Comparison of ENCODE assay signal across 29 cellular contexts in genomic region chr9:85089188-85089969, GRCh38.
"Had no signal": no experiment of that assay in that cellular context is flagged by ENCODE, and none has a peak within 500 bp of the region (broad histone marks: within the 10 kb centered on the region; RNA-seq: fewer than 3 reads in every experiment).

No MANE protein-coding gene starts in this region.

- DNase-seq: activated B cell treated with CpG ODN at 0.5 μM for 24 hours; activated CD4-positive, alpha-beta T cell treated with anti-CD3 and anti-CD28 coated beads, Interleukin-2, amount 50 U/mL, for 1 hour; activated CD8-positive, alpha-beta T cell treated with anti-CD3 and anti-CD28 coated beads for 36 hours; activated effector memory CD4-positive, alpha-beta T cell treated with anti-CD3 and anti-CD28 coated beads, Interleukin-2, amount 50 U/mL, for 16 hours; activated naive CD4-positive, alpha-beta T cell treated with anti-CD3 and anti-CD28 coated beads for 36 hours; activated naive CD8-positive, alpha-beta T cell treated with anti-CD3 and anti-CD28 coated beads for 36 hours; activated T-cell treated with anti-CD3 and anti-CD28 coated beads for 4 hours; adrenal gland; aorta; body of pancreas; cerebellar nuclear complex; colonic mucosa; effector CD8-positive, alpha-beta T cell; head of caudate nucleus; hippocampal formation; left cardiac atrium; left ventricle myocardium superior; nucleus accumbens; pancreas; psoas muscle; stimulated activated CD4-positive, alpha-beta T cell treated with anti-CD3 and anti-CD28 coated beads, Interleukin-15, amount 100 ng/mL, for 24 hours; stimulated activated CD4-positive, alpha-beta T cell treated with anti-CD3 and anti-CD28 coated beads, Interleukin-2, amount 100 ng/mL, for 24 hours; stimulated activated naive B cell treated with anti-CD40 and anti-IgM and Interleukin-4, amounts not matched to agents 10 μg/mL and 1 μg/mL and 100 μg/mL, for 72 hours; stomach; thyroid gland; upper lobe of left lung had no signal

- H3K9me3 ChIP-seq: adrenal gland, body of pancreas, colonic mucosa, gastroesophageal sphincter, pancreas, stomach, thyroid gland, upper lobe of left lung, vagina had no signal

- ATAC-seq: activated CD8-positive, alpha-beta T cell treated with anti-CD3 and anti-CD28 coated beads for 36 hours; body of pancreas; gastroesophageal sphincter; left cardiac atrium; left ventricle myocardium superior; pancreas; psoas muscle; stimulated activated naive B cell treated with anti-CD40 and anti-IgM and Interleukin-4, amounts not matched to agents 10 μg/mL and 1 μg/mL and 100 μg/mL, for 72 hours had no signal

- H3K4me3 ChIP-seq: adrenal gland, body of pancreas, colonic mucosa, gastroesophageal sphincter, pancreas, psoas muscle, stomach, thyroid gland, upper lobe of left lung, vagina had no signal

- H3K9me3 Mint-ChIP-seq: activated B cell treated with CpG ODN at 0.5 μM for 24 hours; activated CD8-positive, alpha-beta T cell treated with anti-CD3 and anti-CD28 coated beads for 36 hours; activated naive CD4-positive, alpha-beta T cell treated with anti-CD3 and anti-CD28 coated beads for 36 hours; activated naive CD8-positive, alpha-beta T cell treated with anti-CD3 and anti-CD28 coated beads for 36 hours; activated T-helper 1 cell treated with anti-CD3 and anti-CD28 coated beads, Interleukin-12 subunit alpha, Interleukin-12 subunit beta, Interleukin-2, Interleukin-4 antibody, amounts not matched to agents 30 ng/mL and 10 ng/mL and 1 ng/mL, durations not matched to agents 14 hours and 24 hours and 36 hours had no signal

- H3K36me3 Mint-ChIP-seq: activated naive CD8-positive, alpha-beta T cell treated with anti-CD3 and anti-CD28 coated beads for 36 hours; stimulated activated naive B cell treated with anti-CD40 and anti-IgM and Interleukin-4, amounts not matched to agents 10 μg/mL and 1 μg/mL and 100 μg/mL, for 72 hours had no signal

- H3K4me1 ChIP-seq: adrenal gland, body of pancreas, colonic mucosa, gastroesophageal sphincter, pancreas, psoas muscle, stomach, thyroid gland, upper lobe of left lung, vagina had no signal

- H3K27ac Mint-ChIP-seq: activated B cell treated with CpG ODN at 0.5 μM for 24 hours; activated CD8-positive, alpha-beta T cell treated with anti-CD3 and anti-CD28 coated beads for 36 hours; activated naive CD4-positive, alpha-beta T cell treated with anti-CD3 and anti-CD28 coated beads for 36 hours; activated naive CD8-positive, alpha-beta T cell treated with anti-CD3 and anti-CD28 coated beads for 36 hours; activated T-helper 1 cell treated with anti-CD3 and anti-CD28 coated beads, Interleukin-12 subunit alpha, Interleukin-12 subunit beta, Interleukin-2, Interleukin-4 antibody, amounts not matched to agents 30 ng/mL and 10 ng/mL and 1 ng/mL, durations not matched to agents 14 hours and 24 hours and 36 hours; stimulated activated naive B cell treated with anti-CD40 and anti-IgM and Interleukin-4, amounts not matched to agents 10 μg/mL and 1 μg/mL and 100 μg/mL, for 72 hours had no signal

- H3K36me3 ChIP-seq: adrenal gland, colonic mucosa, gastroesophageal sphincter, pancreas, stomach, thyroid gland, upper lobe of left lung, vagina had no signal

- H3K27ac ChIP-seq: adrenal gland, body of pancreas, colonic mucosa, gastroesophageal sphincter, pancreas, psoas muscle, stomach, thyroid gland, upper lobe of left lung, vagina had no signal

- H3K4me1 Mint-ChIP-seq: activated B cell treated with CpG ODN at 0.5 μM for 24 hours; activated naive CD8-positive, alpha-beta T cell treated with anti-CD3 and anti-CD28 coated beads for 36 hours; stimulated activated naive B cell treated with anti-CD40 and anti-IgM and Interleukin-4, amounts not matched to agents 10 μg/mL and 1 μg/mL and 100 μg/mL, for 72 hours had no signal

- H3K4me3 Mint-ChIP-seq: activated B cell treated with CpG ODN at 0.5 μM for 24 hours; activated CD8-positive, alpha-beta T cell treated with anti-CD3 and anti-CD28 coated beads for 36 hours; activated naive CD4-positive, alpha-beta T cell treated with anti-CD3 and anti-CD28 coated beads for 36 hours; activated naive CD8-positive, alpha-beta T cell treated with anti-CD3 and anti-CD28 coated beads for 36 hours; activated T-helper 1 cell treated with anti-CD3 and anti-CD28 coated beads, Interleukin-12 subunit alpha, Interleukin-12 subunit beta, Interleukin-2, Interleukin-4 antibody, amounts not matched to agents 30 ng/mL and 10 ng/mL and 1 ng/mL, durations not matched to agents 14 hours and 24 hours and 36 hours; stimulated activated naive B cell treated with anti-CD40 and anti-IgM and Interleukin-4, amounts not matched to agents 10 μg/mL and 1 μg/mL and 100 μg/mL, for 72 hours had no signal

- H3K27me3 ChIP-seq: adrenal gland, body of pancreas, colonic mucosa, gastroesophageal sphincter, pancreas, stomach, thyroid gland, upper lobe of left lung, vagina had no signal

- H3K27me3 Mint-ChIP-seq: activated B cell treated with CpG ODN at 0.5 μM for 24 hours; activated CD8-positive, alpha-beta T cell treated with anti-CD3 and anti-CD28 coated beads for 36 hours; stimulated activated naive B cell treated with anti-CD40 and anti-IgM and Interleukin-4, amounts not matched to agents 10 μg/mL and 1 μg/mL and 100 μg/mL, for 72 hours had no signal
